14 cellular contexts compared by ENCODE assay signal in genomic region chr11:3613998-3614741, GRCh38. TPM values are rescaled to one million over a fixed set of nuclear protein-coding genes. Genes with fewer than 3 reads are reported as not detected.
DNase-seq lines count a peak whose midpoint lies in the region; ATAC-seq and TF ChIP-seq lines count a peak whose summit lies in the region.
"Had no signal": no experiment of that assay in that cellular context is flagged by ENCODE, and none has a peak within 500 bp of the region (broad histone marks: within the 10 kb centered on the region; RNA-seq: fewer than 3 reads in every experiment).

No MANE protein-coding gene starts in this region.

- H3K4me3 ChIP-seq in foreskin fibroblast (ENCODE audit: low read depth in 1 of 2, low read length in 2 of 2): no peak overlapping the region
- H3K4me3 ChIP-seq: esophagus squamous epithelium, right lobe of liver had no signal

- DNase-seq in SKM-1 treated with dmso at 0.1 percent for 144 hours (lab: John Stamatoyannopoulos, UW; ENCODE audit: unreplicated experiment): peak; percentile 70
- peak; percentile 43 for DNase-seq in islet precursor cell
- no peak for DNase-seq in A172 (ENCODE audit: low spot score)
- no peak for DNase-seq in NCI-H524 treated with DMSO at 0.1 percent for 48 hours (lab: John Stamatoyannopoulos, UW)
- DNase-seq in foreskin fibroblast: no peak
- DNase-seq: Calu3, esophagus squamous epithelium, NCI-H526, right lobe of liver had no signal

- peak overlapping the region; percentile 27 for H3K27ac ChIP-seq in C4-2B
- H3K27ac ChIP-seq: esophagus squamous epithelium, right lobe of liver had no signal

- TF ChIP-seq CTCF in C4-2B (conservative IDR thresholded peaks at IDR 0.05) (no peak), foreskin fibroblast (IDR thresholded peaks at IDR 0.05; ENCODE audit: low read depth, low read length) (no peak)

- ATAC-seq in GM21825 (IDR thresholded peaks at IDR 0.05; ENCODE audit: unreplicated experiment) (peak; percentile 16), HG03095 (IDR thresholded peaks at IDR 0.05; ENCODE audit: unreplicated experiment) (no peak)

RNA-seq across cellular contexts. Expression of gene ART5, which starts 27.6 kb away (rescaled TPM):
- total RNA-seq in A172 (2014; rRNA removed; shearing (Covaris generic)): 0.31 TPM in 1 of 2 replicates, not detected in the other
- total RNA-seq: aorta, Calu3, left lobe of liver had no signal

RNA-seq across cellular contexts. Expression of gene ART1, which starts 30.8 kb away (rescaled TPM):
- not detected in 2 replicates for total RNA-seq in A172 (2014; rRNA removed; shearing (Covaris generic))
- total RNA-seq: aorta, Calu3, esophagus squamous epithelium, left lobe of liver, right lobe of liver had no signal

RNA-seq across cellular contexts. Expression of gene CHRNA10, which starts 57.0 kb away (rescaled TPM):
- total RNA-seq in A172 (2014; rRNA removed; shearing (Covaris generic)): 0.28 and 2.0 TPM in 2 replicates

Comparison
In these comparisons a context has a peak if more than half of its experiments do, and no peak if none do; other contexts are left out.
1. DNase-seq: peak in SKM-1 treated with dmso at 0.1 percent for 144 hours (single experiment) and islet precursor cell (single experiment); none in A172 (single experiment), NCI-H524 treated with DMSO at 0.1 percent for 48 hours (single experiment) and foreskin fibroblast (0 of 2).